In the genomic region with DNA sequence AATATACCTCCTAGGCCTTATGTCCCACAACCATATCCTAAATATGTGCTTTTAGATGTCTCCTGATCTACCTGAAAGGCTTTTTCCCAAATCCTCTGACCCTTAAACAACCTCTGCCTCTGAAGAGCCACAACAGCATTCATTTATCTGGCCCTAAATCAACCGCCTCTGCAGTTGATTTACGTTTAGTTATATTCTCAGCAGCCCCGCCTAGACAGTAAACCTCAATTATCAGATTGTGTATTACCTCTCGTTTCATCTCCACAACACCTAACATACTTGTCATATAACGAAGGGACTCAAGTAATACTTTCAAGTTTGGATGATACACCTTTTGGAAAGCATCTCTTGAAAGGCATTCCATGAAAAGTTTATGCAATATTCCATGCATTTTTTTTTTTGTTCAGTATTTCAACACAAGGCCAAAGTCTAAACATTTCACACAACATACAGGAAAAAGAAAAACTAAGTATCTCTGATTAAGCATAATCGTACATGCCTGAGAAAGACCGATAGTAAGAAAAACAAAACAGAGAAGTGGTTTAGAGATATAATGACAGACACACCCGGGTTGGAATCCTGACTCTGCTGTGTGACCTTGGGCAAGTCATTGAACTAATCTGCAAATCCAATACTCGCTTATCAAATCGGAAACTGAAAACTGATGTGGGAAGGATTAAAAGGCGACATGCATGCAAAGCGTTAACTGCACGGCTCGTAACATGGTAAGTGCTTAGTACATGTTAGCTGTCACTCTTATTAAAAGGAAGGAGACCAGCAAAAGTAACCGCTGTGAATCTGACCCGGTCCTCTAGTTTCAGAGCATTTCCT, we compare ENCODE assay signal across 8 cellular contexts. TPM values are rescaled to one million over a fixed set of nuclear protein-coding genes. Genes with fewer than 3 reads are reported as not detected.
A peak's percentile ranks its signal among the peaks of the same experiment; 100 is the strongest.
DNase-seq lines count a peak whose midpoint lies in the region; ATAC-seq and TF ChIP-seq lines count a peak whose summit lies in the region.

No MANE protein-coding gene starts in this region.

- no peaks in the 10 kb centered on the region for H3K27me3 Mint-ChIP-seq in T-cell

- peak overlapping the region; percentile 99 for H3K4me3 ChIP-seq in left ventricle myocardium inferior
- H3K4me3 ChIP-seq in right cardiac atrium (ENCODE audit: low read length) = peak overlapping the region; percentile 66

- peaks cover 21% of the 10 kb centered on the region for H3K36me3 Mint-ChIP-seq in T-cell
- H3K36me3 Mint-ChIP-seq in stimulated activated effector memory CD8-positive, alpha-beta T cell treated with anti-CD3 and anti-CD28 coated beads, Interleukin-12 subunit alpha, Interleukin-12 subunit beta, amount 100 ng/mL, for 72 hours = peaks cover 35% of the 10 kb centered on the region

- H3K9me3 Mint-ChIP-seq in T-cell = no peaks in the 10 kb centered on the region
- no peaks in the 10 kb centered on the region for H3K9me3 Mint-ChIP-seq in stimulated activated effector memory CD8-positive, alpha-beta T cell treated with anti-CD3 and anti-CD28 coated beads, Interleukin-12 subunit alpha, Interleukin-12 subunit beta, amount 100 ng/mL, for 72 hours

- no peak for TF ChIP-seq CTCF in left ventricle myocardium inferior (IDR thresholded peaks at IDR 0.05; ENCODE audit: borderline replicate concordance)

- H3K4me1 ChIP-seq in left ventricle myocardium inferior = peaks cover 59% of the 10 kb centered on the region
- peaks cover 5% of the 10 kb centered on the region for H3K4me1 ChIP-seq in right cardiac atrium (ENCODE audit: control insufficient read depth, insufficient read depth, low read length)

- POLR2A ChIA-PET in T-cell (lab: Charles Lee) = no interaction called here

- peaks cover 16% of the 10 kb centered on the region for H3K36me3 ChIP-seq in left ventricle myocardium inferior

- peaks cover 49 to 57% (median 56%) of the 10 kb centered on the region in 3 donors for H3K4me1 Mint-ChIP-seq in T-cell
- peaks cover 31% of the 10 kb centered on the region for H3K4me1 Mint-ChIP-seq in stimulated activated effector memory CD8-positive, alpha-beta T cell treated with anti-CD3 and anti-CD28 coated beads, Interleukin-12 subunit alpha, Interleukin-12 subunit beta, amount 100 ng/mL, for 72 hours

- no peaks in the 10 kb centered on the region for H3K9me3 ChIP-seq in left ventricle myocardium inferior (replicated peaks)
- no peaks in the 10 kb centered on the region for H3K9me3 ChIP-seq in right cardiac atrium (ENCODE audit: control insufficient read depth, low read length)

- H3K4me3 Mint-ChIP-seq in T-cell = peak overlapping the region; percentile 88 to 95 (median 89)
- peak overlapping the region; percentile 82 for H3K4me3 Mint-ChIP-seq in stimulated activated effector memory CD8-positive, alpha-beta T cell treated with anti-CD3 and anti-CD28 coated beads, Interleukin-12 subunit alpha, Interleukin-12 subunit beta, amount 100 ng/mL, for 72 hours

- peak overlapping the region; percentile 90 to 94 for H3K27ac Mint-ChIP-seq in T-cell
- peak overlapping the region; percentile 90 for H3K27ac Mint-ChIP-seq in stimulated activated effector memory CD8-positive, alpha-beta T cell treated with anti-CD3 and anti-CD28 coated beads, Interleukin-12 subunit alpha, Interleukin-12 subunit beta, amount 100 ng/mL, for 72 hours

- CTCF ChIA-PET in T-cell (lab: Charles Lee) = interaction anchor here (0.9 to 1.9 kb wide), 4 partner anchors 13 to 1113 kb away, joined by 3 to 6 read pairs (median 6); no protein-coding TSS in a partner anchor

- intact Hi-C loops in left ventricle myocardium inferior (cut with micrococcal nuclease) = no loop called here
- intact Hi-C loops in cardiac septum (cut with DNase I) = loop anchor here (2.0 kb wide), 1 partner anchor 52 kb away; a partner anchor contains a TSS
- intact Hi-C loops in right cardiac atrium (cut with DNase I) = no loop called here

- H3K27ac ChIP-seq in left ventricle myocardium inferior (replicated peaks) (peak overlapping the region; percentile 85), right cardiac atrium (ENCODE audit: low read length) (no peak overlapping the region)

- no peaks in the 10 kb centered on the region for H3K27me3 ChIP-seq in left ventricle myocardium inferior (ENCODE audit: low read depth)
- no peaks in the 10 kb centered on the region for H3K27me3 ChIP-seq in right cardiac atrium (ENCODE audit: control insufficient read depth, insufficient read depth)

- WGBS in right cardiac atrium = 20% methylated on average over 16 of the region's 16 CpGs

- ATAC-seq in T-cell (replicated peaks in 1 of 4) (peak in 3 of 4 experiments; percentile 2 to 7 (median 3)), right cardiac atrium (no peak)
- peak; percentile 20 for ATAC-seq in stimulated activated effector memory CD8-positive, alpha-beta T cell treated with anti-CD3 and anti-CD28 coated beads, Interleukin-12 subunit alpha, Interleukin-12 subunit beta, amount 100 ng/mL, for 72 hours

- DNase-seq in left ventricle myocardium inferior (no peak), cardiac septum (ENCODE audit: low spot score) (no peak), T-cell (peak in 1 of 34 experiments; percentile 17), right cardiac atrium (no peak), NCI-H2196 (lab: John Stamatoyannopoulos, UW; ENCODE audit: unreplicated experiment) (no peak), islet precursor cell (no peak), AML-193 (lab: John Stamatoyannopoulos, UW) (no peak)
- DNase-seq in stimulated activated effector memory CD8-positive, alpha-beta T cell treated with anti-CD3 and anti-CD28 coated beads, Interleukin-12 subunit alpha, Interleukin-12 subunit beta, amount 100 ng/mL, for 72 hours (ENCODE audit: low spot score in 2 of 2) = no peak

RNA-seq across cellular contexts. Expression of a gene that starts 0.8 kb away (rescaled TPM):
- total RNA-seq in left ventricle myocardium inferior (53.8 TPM), cardiac septum (41.3 TPM), T-cell (100 to 1,000 TPM; 104 to 150 (median 117) TPM), right cardiac atrium (10 to 100 TPM; 37.0 to 56.8 (median 44.9) TPM)
- polyA plus RNA-seq in right cardiac atrium = 24.5 TPM

RNA-seq across cellular contexts. Expression of a gene that starts 52.0 kb away (rescaled TPM):
- total RNA-seq in left ventricle myocardium inferior (14.6 TPM), cardiac septum (13.2 TPM), T-cell (10 to 100 TPM; 28.6 to 38.9 (median 37.5) TPM), right cardiac atrium (10 to 100 TPM; 11.1 to 19.3 (median 16.5) TPM)
- polyA plus RNA-seq in right cardiac atrium = 10.4 TPM

Comparison
In these comparisons a context has a peak if more than half of its experiments do, and no peak if none do; other contexts are left out.
1. ATAC-seq: peak in T-cell (3 of 4) and stimulated activated effector memory CD8-positive, alpha-beta T cell treated with anti-CD3 and anti-CD28 coated beads, Interleukin-12 subunit alpha, Interleukin-12 subunit beta, amount 100 ng/mL, for 72 hours (single experiment); none in right cardiac atrium (0 of 2).